ENCODE assay signal across 8 cellular contexts in the genomic region with DNA sequence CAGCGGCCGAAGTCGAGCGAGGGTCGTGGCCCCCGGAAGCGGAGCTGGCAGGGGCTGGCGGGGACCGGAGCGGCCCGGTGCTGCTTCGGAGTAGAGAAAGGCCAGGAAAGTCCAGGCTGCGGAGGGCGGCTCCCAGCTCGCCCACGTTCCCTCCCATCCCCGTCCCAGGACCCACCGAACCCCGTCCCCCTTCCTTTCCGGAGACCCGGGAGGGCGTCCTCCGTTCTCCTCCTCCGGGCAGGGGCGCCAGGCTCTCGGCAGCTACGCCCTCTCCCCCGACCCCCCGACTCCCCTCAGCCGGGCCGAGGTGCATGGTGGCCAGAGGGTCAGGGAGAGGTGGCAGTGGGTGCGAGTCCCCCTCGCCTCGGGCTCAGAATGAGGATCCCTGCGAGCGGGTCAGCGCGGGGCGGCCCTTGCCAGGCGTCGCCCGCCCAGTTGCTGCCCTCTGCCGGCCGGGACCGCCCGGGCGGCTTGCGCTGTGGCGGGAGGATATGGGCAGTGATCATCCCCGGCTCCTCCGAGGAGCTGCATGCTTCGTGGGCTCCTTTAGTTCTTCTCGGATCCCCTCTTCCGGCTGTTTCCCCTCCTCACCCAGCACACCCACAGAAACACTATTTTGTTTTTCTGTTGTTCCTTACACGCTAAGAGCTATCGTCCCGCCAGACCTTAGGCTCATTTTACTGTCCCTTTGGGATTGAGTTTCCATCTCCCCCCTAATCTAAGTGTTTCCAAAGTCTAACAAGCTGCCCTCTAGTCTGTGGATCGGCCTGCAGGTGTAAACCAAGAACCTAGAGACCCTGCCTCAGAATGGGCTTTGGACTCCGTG. TPM values are rescaled to one million over a fixed set of nuclear protein-coding genes. Genes with fewer than 3 reads are reported as not detected.
DNase-seq lines count a peak whose midpoint lies in the region; ATAC-seq, FAIRE-seq and TF ChIP-seq lines count a peak whose summit lies in the region.

No MANE protein-coding gene starts in this region.

- peaks cover 63% of the 10 kb centered on the region for H3K27me3 Mint-ChIP-seq in activated T-helper 2 cell treated with anti-CD3 and anti-CD28 coated beads, Interferon-gamma antibody, Interleukin-2, Interleukin-4, amounts not matched to agents 10 μg/mL and 5 μg/mL and 100 μg/mL, durations not matched to agents 14 hours and 24 hours and 36 hours (ENCODE audit: low read depth)
- peaks cover 72% of the 10 kb centered on the region for H3K27me3 Mint-ChIP-seq in nephron (ENCODE audit: low read depth)

- no peak for FAIRE-seq in frontal cortex (lab: Jason Lieb, UNC)

- DNase-seq in DMS79 treated with DMSO at 0.1 percent for 48 hours (lab: John Stamatoyannopoulos, UW) = peak; percentile 15
- no peak for DNase-seq in DMS79 (lab: John Stamatoyannopoulos, UW)
- peak; percentile 17 for DNase-seq in NCI-H2171 treated with DMSO at 0.1 percent for 48 hours (lab: John Stamatoyannopoulos, UW)
- DNase-seq in activated T-helper 2 cell treated with anti-CD3 and anti-CD28 coated beads, Interferon-gamma antibody, Interleukin-2, Interleukin-4, amounts not matched to agents 10 μg/mL and 5 μg/mL and 100 μg/mL, durations not matched to agents 14 hours and 24 hours and 36 hours (ENCODE audit: low spot score) = peak; percentile 28
- peak; percentile 49 to 50 for DNase-seq in frontal cortex (ENCODE audit: low spot score in 2 of 2)
- peak; percentile 28 for DNase-seq in superior temporal gyrus (ENCODE audit: extremely low spot score)

- H3K36me3 Mint-ChIP-seq in activated T-helper 2 cell treated with anti-CD3 and anti-CD28 coated beads, Interferon-gamma antibody, Interleukin-2, Interleukin-4, amounts not matched to agents 10 μg/mL and 5 μg/mL and 100 μg/mL, durations not matched to agents 14 hours and 24 hours and 36 hours (ENCODE audit: low read depth) = no peaks in the 10 kb centered on the region
- peaks cover 26% of the 10 kb centered on the region for H3K36me3 Mint-ChIP-seq in nephron (ENCODE audit: low read depth)

- TF ChIP-seq CTCF in nephron (IDR thresholded peaks at IDR 0.05; ENCODE audit: unreplicated experiment in 3 of 3) = peak; percentile 83 to 91 (median 85)

- H3K27ac Mint-ChIP-seq in activated T-helper 2 cell treated with anti-CD3 and anti-CD28 coated beads, Interferon-gamma antibody, Interleukin-2, Interleukin-4, amounts not matched to agents 10 μg/mL and 5 μg/mL and 100 μg/mL, durations not matched to agents 14 hours and 24 hours and 36 hours = no peak overlapping the region
- H3K27ac Mint-ChIP-seq in nephron = peak overlapping the region; percentile 71 to 93 (median 88)

- peaks cover 7% of the 10 kb centered on the region for H3K4me1 Mint-ChIP-seq in activated T-helper 2 cell treated with anti-CD3 and anti-CD28 coated beads, Interferon-gamma antibody, Interleukin-2, Interleukin-4, amounts not matched to agents 10 μg/mL and 5 μg/mL and 100 μg/mL, durations not matched to agents 14 hours and 24 hours and 36 hours (ENCODE audit: low read depth)
- peaks cover 7% of the 10 kb centered on the region for H3K4me1 Mint-ChIP-seq in nephron

- no peak for ATAC-seq in HG03025 (IDR thresholded peaks at IDR 0.05; ENCODE audit: low FRiP score, unreplicated experiment)

- H3K9me3 Mint-ChIP-seq in activated T-helper 2 cell treated with anti-CD3 and anti-CD28 coated beads, Interferon-gamma antibody, Interleukin-2, Interleukin-4, amounts not matched to agents 10 μg/mL and 5 μg/mL and 100 μg/mL, durations not matched to agents 14 hours and 24 hours and 36 hours = no peaks in the 10 kb centered on the region
- no peaks in the 10 kb centered on the region for H3K9me3 Mint-ChIP-seq in nephron

- intact Hi-C loops in activated T-helper 2 cell treated with anti-CD3 and anti-CD28 coated beads, Interferon-gamma antibody, Interleukin-2, Interleukin-4, amounts not matched to agents 10 μg/mL and 5 μg/mL and 100 μg/mL, durations not matched to agents 14 hours and 24 hours and 36 hours (cut with micrococcal nuclease) = loop anchor here (5.0 kb wide), 1 partner anchor 116 kb away; no protein-coding TSS in a partner anchor

- peak overlapping the region; percentile 58 for H3K4me3 Mint-ChIP-seq in activated T-helper 2 cell treated with anti-CD3 and anti-CD28 coated beads, Interferon-gamma antibody, Interleukin-2, Interleukin-4, amounts not matched to agents 10 μg/mL and 5 μg/mL and 100 μg/mL, durations not matched to agents 14 hours and 24 hours and 36 hours (ENCODE audit: low read depth)
- H3K4me3 Mint-ChIP-seq in nephron = peak overlapping the region; percentile 85 to 88 (median 88)

RNA-seq across cellular contexts. Expression of gene ALDH1A2, which starts 0.7 kb away (rescaled TPM):
- total RNA-seq in activated T-helper 2 cell treated with anti-CD3 and anti-CD28 coated beads, Interferon-gamma antibody, Interleukin-2, Interleukin-4, amounts not matched to agents 10 μg/mL and 5 μg/mL and 100 μg/mL, durations not matched to agents 14 hours and 24 hours and 36 hours = 1.1 and 1.2 TPM in 2 replicates
- total RNA-seq in frontal cortex = 3.3 TPM
